ENCODE assay signal across 9 cellular contexts in the genomic region with DNA sequence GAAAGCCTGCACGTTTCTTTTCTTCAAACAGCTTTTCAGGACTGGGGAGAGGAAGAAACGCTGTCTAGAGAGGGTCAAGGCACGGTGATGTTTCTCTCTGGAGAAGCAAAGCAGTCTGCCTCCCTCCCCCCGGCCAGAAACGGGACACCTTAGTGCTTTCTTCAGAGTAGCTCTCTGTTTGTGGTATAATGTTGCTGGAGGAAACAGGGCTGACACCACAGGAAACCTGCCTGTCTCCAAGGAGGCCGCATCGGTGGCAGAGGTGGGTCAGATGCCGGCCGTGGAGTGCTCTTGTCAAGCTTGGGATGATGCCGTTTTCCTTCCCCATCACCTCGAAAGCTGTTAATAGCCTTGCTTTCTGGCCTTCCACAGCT.
A peak's percentile ranks its signal among the peaks of the same experiment; 100 is the strongest.
DNase-seq lines count a peak whose midpoint lies in the region; ATAC-seq, FAIRE-seq and TF ChIP-seq lines count a peak whose summit lies in the region.
"Had no signal": no experiment of that assay in that cellular context is flagged by ENCODE, and none has a peak within 500 bp of the region (broad histone marks: within the 10 kb centered on the region; RNA-seq: fewer than 3 reads in every experiment).

No MANE protein-coding gene starts in this region.

- no peaks in the 10 kb centered on the region for H3K36me3 ChIP-seq in right atrium auricular region

- H3K9me3 Mint-ChIP-seq in stimulated activated naive B cell treated with anti-CD40 and anti-IgM and Interleukin-4, amounts not matched to agents 10 μg/mL and 1 μg/mL and 100 μg/mL, for 72 hours: no peaks in the 10 kb centered on the region

- ATAC-seq in stimulated activated naive B cell treated with anti-CD40 and anti-IgM and Interleukin-4, amounts not matched to agents 10 μg/mL and 1 μg/mL and 100 μg/mL, for 72 hours (replicated peaks): peak; percentile 17 to 30
- no peak for ATAC-seq in GM21723 (IDR thresholded peaks at IDR 0.05; ENCODE audit: unreplicated experiment)
- ATAC-seq in GM18502 (IDR thresholded peaks at IDR 0.05; ENCODE audit: poor library complexity, unreplicated experiment): no peak

- FAIRE-seq in frontal cortex (lab: Jason Lieb, UNC): no peak
- FAIRE-seq: GM18507 had no signal

- DNase-seq in KG1 (lab: John Stamatoyannopoulos, UW) (peak; percentile 89), right atrium auricular region (ENCODE audit: low spot score) (no peak), midbrain (lab: John Stamatoyannopoulos, UW) (no peak), frontal cortex (ENCODE audit: low spot score in 2 of 2) (no peak)
- peak; percentile 64 for DNase-seq in activated CD8-positive, alpha-beta memory T cell treated with anti-CD3 and anti-CD28 coated beads, Interleukin-2, amount 50 U/mL, for 48 hours
- DNase-seq in stimulated activated naive B cell treated with anti-CD40 and anti-IgM and Interleukin-4, amounts not matched to agents 10 μg/mL and 1 μg/mL and 100 μg/mL, for 72 hours: no peak

- H3K27me3 ChIP-seq in right atrium auricular region: no peaks in the 10 kb centered on the region

- peak overlapping the region; percentile 45 to 60 for H3K4me3 Mint-ChIP-seq in stimulated activated naive B cell treated with anti-CD40 and anti-IgM and Interleukin-4, amounts not matched to agents 10 μg/mL and 1 μg/mL and 100 μg/mL, for 72 hours

- H3K9me3 ChIP-seq in right atrium auricular region: no peaks in the 10 kb centered on the region

- TF ChIP-seq CTCF in right atrium auricular region (IDR thresholded peaks at IDR 0.05): no peak

- H3K27ac Mint-ChIP-seq in stimulated activated naive B cell treated with anti-CD40 and anti-IgM and Interleukin-4, amounts not matched to agents 10 μg/mL and 1 μg/mL and 100 μg/mL, for 72 hours: peak overlapping the region; percentile 95

- H3K4me1 ChIP-seq in right atrium auricular region: peaks cover 0 to 76% of the 10 kb centered on the region in 2 donors

- H3K27ac ChIP-seq in right atrium auricular region: peak overlapping the region; percentile 48 to 70

- H3K27me3 Mint-ChIP-seq in stimulated activated naive B cell treated with anti-CD40 and anti-IgM and Interleukin-4, amounts not matched to agents 10 μg/mL and 1 μg/mL and 100 μg/mL, for 72 hours: no peaks in the 10 kb centered on the region

- H3K36me3 Mint-ChIP-seq in stimulated activated naive B cell treated with anti-CD40 and anti-IgM and Interleukin-4, amounts not matched to agents 10 μg/mL and 1 μg/mL and 100 μg/mL, for 72 hours: peaks cover 23 to 56% of the 10 kb centered on the region in 2 donors

- H3K4me1 Mint-ChIP-seq in stimulated activated naive B cell treated with anti-CD40 and anti-IgM and Interleukin-4, amounts not matched to agents 10 μg/mL and 1 μg/mL and 100 μg/mL, for 72 hours: peaks cover 51 to 87% of the 10 kb centered on the region in 2 donors

- H3K4me3 ChIP-seq in right atrium auricular region: no peak overlapping the region

Comparison
In these comparisons a context has a peak if more than half of its experiments do, and no peak if none do; other contexts are left out.
1. DNase-seq: peak in KG1 (single experiment) and activated CD8-positive, alpha-beta memory T cell treated with anti-CD3 and anti-CD28 coated beads, Interleukin-2, amount 50 U/mL, for 48 hours (single experiment); none in right atrium auricular region (single experiment), stimulated activated naive B cell treated with anti-CD40 and anti-IgM and Interleukin-4, amounts not matched to agents 10 μg/mL and 1 μg/mL and 100 μg/mL, for 72 hours (single experiment), midbrain (single experiment) and frontal cortex (0 of 2).
2. ATAC-seq: peak in stimulated activated naive B cell treated with anti-CD40 and anti-IgM and Interleukin-4, amounts not matched to agents 10 μg/mL and 1 μg/mL and 100 μg/mL, for 72 hours (2 of 2); none in GM21723 (single experiment) and GM18502 (single experiment).